27 cellular contexts compared by ENCODE assay signal in genomic region chr4:98421106-98421505, GRCh38.
A peak's percentile ranks its signal among the peaks of the same experiment; 100 is the strongest.
DNase-seq lines count a peak whose midpoint lies in the region; ATAC-seq and TF ChIP-seq lines count a peak whose summit lies in the region.
"Had no signal": no experiment of that assay in that cellular context is flagged by ENCODE, and none has a peak within 500 bp of the region (broad histone marks: within the 10 kb centered on the region; RNA-seq: fewer than 3 reads in every experiment).

No MANE protein-coding gene starts in this region.

- intact Hi-C loops in body of pancreas (cut with DNase I), result no loop called here

- peak; percentile 6 for DNase-seq in Caki2 (ENCODE audit: low read depth)
- DNase-seq in NCI-H226, result peak; percentile 40
- peak; percentile 38 to 93 for DNase-seq in fibroblast of lung (ENCODE audit: low read depth in 2 of 2)
- peak; percentile 69 for DNase-seq in non-pigmented ciliary epithelial cell (ENCODE audit: low read depth)
- no peak for DNase-seq in T-helper 17 cell
- DNase-seq in activated naive CD4-positive, alpha-beta T cell treated with anti-CD3 and anti-CD28 coated beads, Interleukin-2, amount 10 ng/mL, durations not matched to agents 7 days and 5 days, result no peak
- DNase-seq in stimulated activated CD4-positive, alpha-beta T cell treated with anti-CD3 and anti-CD28 coated beads, Interleukin-4, amount 100 ng/mL, for 24 hours, result no peak
- no peak for DNase-seq in body of pancreas
- DNase-seq: activated CD4-positive, alpha-beta T cell treated with anti-CD3 and anti-CD28 coated beads, Interleukin-2, amount 10 ng/mL, durations not matched to agents 7 days and 5 days; CD4-positive, alpha-beta T cell; DMS79; endodermal cell; esophagus squamous epithelium; left cardiac atrium; NCI-H2081 treated with DMSO at 0.1 percent for 48 hours; NCI-H446; pancreas; PC-3; right cardiac atrium; SIG-M5; stimulated activated CD8-positive, alpha-beta memory T cell treated with anti-CD3 and anti-CD28 coated beads, Interleukin-4, amount 100 ng/mL, for 48 hours; upper lobe of right lung had no signal

- H3K27me3 Mint-ChIP-seq in T-helper 17 cell, result no peaks in the 10 kb centered on the region
- H3K27me3 Mint-ChIP-seq in activated naive CD4-positive, alpha-beta T cell treated with anti-CD3 and anti-CD28 coated beads, Interleukin-2, amount 10 ng/mL, durations not matched to agents 7 days and 5 days, result no peaks in the 10 kb centered on the region
- H3K27me3 Mint-ChIP-seq: activated CD4-positive, alpha-beta T cell treated with anti-CD3 and anti-CD28 coated beads, Interleukin-2, amount 10 ng/mL, durations not matched to agents 7 days and 5 days; CD4-positive, alpha-beta T cell; memory B cell had no signal

- no peaks in the 10 kb centered on the region for H3K9me3 ChIP-seq in fibroblast of lung (ENCODE audit: control insufficient read depth, insufficient read depth, low read depth, low read length)
- no peaks in the 10 kb centered on the region for H3K9me3 ChIP-seq in T-helper 17 cell (ENCODE audit: control insufficient read depth, low read length, poor library complexity, severe bottlenecking)
- no peaks in the 10 kb centered on the region for H3K9me3 ChIP-seq in body of pancreas
- H3K9me3 ChIP-seq: breast epithelium, esophagus squamous epithelium, pancreas, upper lobe of right lung had no signal

- no peak overlapping the region for H3K9ac ChIP-seq in fibroblast of lung (ENCODE audit: insufficient read depth, low read length)

- H4K20me1 ChIP-seq in fibroblast of lung (ENCODE audit: control insufficient read depth, extremely low read depth, insufficient read depth, low read length), result no peaks in the 10 kb centered on the region

- 95% methylated on average over 5 of the region's 5 CpGs for WGBS in body of pancreas, 2 donors

- in situ Hi-C loops in Caki2 (cut with HindIII; ENCODE audit: low pct_unique_long_range_greater_than_20kb, low sequenced_read_pairs), result no loop called here

- no peak overlapping the region for H3K4me2 ChIP-seq in fibroblast of lung (ENCODE audit: extremely low read depth, insufficient read depth, low read length)

- TF ChIP-seq CTCF in fibroblast of lung (conservative IDR thresholded peaks at IDR 0.05 in 1 of 2, IDR thresholded peaks at IDR 0.05 in 1 of 2; ENCODE audit: low read depth in 1 of 2, low read length in 2 of 2), result no peak
- no peak for TF ChIP-seq CTCF in body of pancreas (IDR thresholded peaks at IDR 0.05)

- peaks cover 10% of the 10 kb centered on the region for H3K9me3 Mint-ChIP-seq in activated naive CD4-positive, alpha-beta T cell treated with anti-CD3 and anti-CD28 coated beads, Interleukin-2, amount 10 ng/mL, durations not matched to agents 7 days and 5 days
- H3K9me3 Mint-ChIP-seq: CD4-positive, alpha-beta T cell had no signal

- H2AFZ ChIP-seq in fibroblast of lung (ENCODE audit: low read length), result no peak overlapping the region

- H3K27ac Mint-ChIP-seq in T-helper 17 cell, result no peak overlapping the region
- H3K27ac Mint-ChIP-seq in activated naive CD4-positive, alpha-beta T cell treated with anti-CD3 and anti-CD28 coated beads, Interleukin-2, amount 10 ng/mL, durations not matched to agents 7 days and 5 days, result no peak overlapping the region
- H3K27ac Mint-ChIP-seq: activated CD4-positive, alpha-beta T cell treated with anti-CD3 and anti-CD28 coated beads, Interleukin-2, amount 10 ng/mL, durations not matched to agents 7 days and 5 days; activated naive CD4-positive, alpha-beta T cell treated with anti-CD3 and anti-CD28 coated beads, Interleukin-2, amount 50 U/mL, for 72 hours; activated T-helper 1 cell treated with anti-CD3 and anti-CD28 coated beads, Interleukin-12 subunit alpha, Interleukin-12 subunit beta, Interleukin-2, Interleukin-4 antibody, amounts not matched to agents 30 ng/mL and 10 ng/mL and 1 ng/mL, durations not matched to agents 14 hours and 24 hours and 36 hours; CD4-positive, alpha-beta T cell; endodermal cell; memory B cell had no signal

- TF ChIP-seq POLR2A in body of pancreas (IDR thresholded peaks at IDR 0.05), result no peak

- H3K27ac ChIP-seq in fibroblast of lung (ENCODE audit: insufficient read depth, low read length) (no peak overlapping the region), body of pancreas (no peak overlapping the region)
- H3K27ac ChIP-seq: breast epithelium, coronary artery, esophagus squamous epithelium, pancreas, upper lobe of right lung had no signal

- CTCF ChIA-PET in activated naive CD4-positive, alpha-beta T cell treated with anti-CD3 and anti-CD28 coated beads, Interleukin-2, amount 10 ng/mL, durations not matched to agents 7 days and 5 days (lab: Charles Lee), result interaction anchor here (1.5 kb wide), 1 partner anchor 26 kb away, joined by 4 read pairs; no protein-coding TSS in a partner anchor

- H3K4me3 ChIP-seq in fibroblast of lung (replicated peaks in 1 of 4; ENCODE audit: control extremely low read depth in 1 of 4, insufficient read depth in 1 of 4, low read depth in 3 of 4, low read length in 4 of 4) (no peak overlapping the region), body of pancreas (no peak overlapping the region)
- H3K4me3 ChIP-seq: breast epithelium, coronary artery, esophagus squamous epithelium, pancreas, upper lobe of right lung had no signal

- no peaks in the 10 kb centered on the region for H3K79me2 ChIP-seq in fibroblast of lung (ENCODE audit: control insufficient read depth, insufficient read depth, low read length)

- H3K36me3 ChIP-seq in fibroblast of lung (ENCODE audit: control insufficient read depth, insufficient read depth, low read length) (no peaks in the 10 kb centered on the region), body of pancreas (replicated peaks in 1 of 2; ENCODE audit: insufficient read depth in 1 of 2, low read depth in 2 of 2) (peaks cover 0 to 5% of the 10 kb centered on the region in 2 donors)
- H3K36me3 ChIP-seq: breast epithelium had no signal

- no peak overlapping the region for H3K4me3 Mint-ChIP-seq in T-helper 17 cell
- no peak overlapping the region for H3K4me3 Mint-ChIP-seq in activated naive CD4-positive, alpha-beta T cell treated with anti-CD3 and anti-CD28 coated beads, Interleukin-2, amount 10 ng/mL, durations not matched to agents 7 days and 5 days
- H3K4me3 Mint-ChIP-seq: activated CD4-positive, alpha-beta T cell treated with anti-CD3 and anti-CD28 coated beads, Interleukin-2, amount 10 ng/mL, durations not matched to agents 7 days and 5 days; activated T-helper 1 cell treated with anti-CD3 and anti-CD28 coated beads, Interleukin-12 subunit alpha, Interleukin-12 subunit beta, Interleukin-2, Interleukin-4 antibody, amounts not matched to agents 30 ng/mL and 10 ng/mL and 1 ng/mL, durations not matched to agents 14 hours and 24 hours and 36 hours; CD4-positive, alpha-beta T cell; endodermal cell; memory B cell had no signal

- H3K36me3 Mint-ChIP-seq in T-helper 17 cell (ENCODE audit: low read depth), result peaks cover 8% of the 10 kb centered on the region
- H3K36me3 Mint-ChIP-seq in activated naive CD4-positive, alpha-beta T cell treated with anti-CD3 and anti-CD28 coated beads, Interleukin-2, amount 10 ng/mL, durations not matched to agents 7 days and 5 days, result peaks cover 64% of the 10 kb centered on the region

- H3K4me1 Mint-ChIP-seq in T-helper 17 cell, result peaks cover 1% of the 10 kb centered on the region
- peaks cover 16% of the 10 kb centered on the region for H3K4me1 Mint-ChIP-seq in activated naive CD4-positive, alpha-beta T cell treated with anti-CD3 and anti-CD28 coated beads, Interleukin-2, amount 10 ng/mL, durations not matched to agents 7 days and 5 days
- H3K4me1 Mint-ChIP-seq: endodermal cell had no signal

- H3K4me1 ChIP-seq in fibroblast of lung (ENCODE audit: control insufficient read depth, extremely low read depth, insufficient read depth, low read length), result no peaks in the 10 kb centered on the region
- H3K4me1 ChIP-seq in body of pancreas, result no peaks in the 10 kb centered on the region
- H3K4me1 ChIP-seq: breast epithelium, esophagus squamous epithelium, pancreas, upper lobe of right lung had no signal

- H3K27me3 ChIP-seq in fibroblast of lung (ENCODE audit: control insufficient read depth, insufficient read depth, low read length) (no peaks in the 10 kb centered on the region), body of pancreas (no peaks in the 10 kb centered on the region)
- H3K27me3 ChIP-seq: breast epithelium, esophagus squamous epithelium, pancreas, upper lobe of right lung had no signal

- ATAC-seq in T-helper 17 cell (no peak), body of pancreas (no peak)
- ATAC-seq: activated naive CD4-positive, alpha-beta T cell treated with anti-CD3 and anti-CD28 coated beads, Interleukin-2, amount 50 U/mL, for 72 hours; left cardiac atrium; pancreas; PC-3; right cardiac atrium; upper lobe of right lung had no signal

Comparison
In these comparisons a context has a peak if more than half of its experiments do, and no peak if none do; other contexts are left out.
1. DNase-seq: peak in Caki2 (single experiment), NCI-H226 (single experiment), fibroblast of lung (2 of 2) and non-pigmented ciliary epithelial cell (single experiment); none in T-helper 17 cell (0 of 3), activated naive CD4-positive, alpha-beta T cell treated with anti-CD3 and anti-CD28 coated beads, Interleukin-2, amount 10 ng/mL, durations not matched to agents 7 days and 5 days (single experiment), stimulated activated CD4-positive, alpha-beta T cell treated with anti-CD3 and anti-CD28 coated beads, Interleukin-4, amount 100 ng/mL, for 24 hours (single experiment) and body of pancreas (0 of 4).